16 cellular contexts compared by ENCODE assay signal in the genomic region with DNA sequence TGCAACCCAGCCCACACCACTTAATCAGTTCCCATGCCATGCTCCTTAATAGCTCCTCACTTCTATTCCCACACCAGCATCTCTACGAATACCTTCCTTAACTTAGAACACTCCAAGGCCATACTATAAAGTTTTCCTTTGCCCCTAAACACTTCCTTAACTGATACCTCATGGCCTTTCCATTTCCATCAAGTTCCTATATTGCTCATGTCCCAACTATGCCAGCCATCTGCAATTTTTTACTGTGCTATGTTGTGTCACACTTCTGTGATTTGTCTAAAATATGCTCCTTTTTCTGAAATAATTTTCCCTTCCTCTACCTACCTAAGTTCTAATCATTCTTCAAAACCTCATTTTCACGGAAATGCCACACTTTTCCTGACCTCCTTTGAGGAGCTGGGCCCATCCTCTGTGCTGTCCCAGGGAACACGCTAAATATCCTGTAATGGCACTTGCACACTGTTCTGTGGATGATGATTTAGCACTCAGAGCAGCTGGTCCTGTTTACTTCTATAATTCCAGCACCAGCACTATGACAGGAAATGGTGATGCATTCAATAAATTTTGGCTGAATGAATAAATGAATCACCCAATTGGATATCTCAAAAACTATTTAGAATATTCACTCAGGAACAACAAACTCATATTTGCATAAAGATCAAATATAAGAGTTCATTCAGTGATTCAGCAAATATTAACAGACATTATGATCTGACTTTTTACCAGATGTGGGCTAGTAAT.
A peak's percentile ranks its signal among the peaks of the same experiment; 100 is the strongest.
DNase-seq lines count a peak whose midpoint lies in the region; ATAC-seq, FAIRE-seq and TF ChIP-seq lines count a peak whose summit lies in the region.
"Had no signal": no experiment of that assay in that cellular context is flagged by ENCODE, and none has a peak within 500 bp of the region (broad histone marks: within the 10 kb centered on the region; RNA-seq: fewer than 3 reads in every experiment).

No MANE protein-coding gene starts in this region.

- no TSS peak for BruUV-seq in PC-3 (replicated peaks; lab: Mats Ljungman, UMichigan)
- BruUV-seq in endothelial cell of umbilical vein (replicated peaks; lab: Mats Ljungman, UMichigan): no TSS peak

- peak; percentile 76 for FAIRE-seq in endothelial cell of umbilical vein (lab: Jason Lieb, UNC)
- FAIRE-seq: keratinocyte had no signal

- H3K9me1 ChIP-seq in endothelial cell of umbilical vein (replicated peaks; ENCODE audit: control insufficient read depth, extremely low read depth, insufficient read depth, low read length): no peaks in the 10 kb centered on the region

- dilution Hi-C loops in endothelial cell of umbilical vein (cut with MboI; ENCODE audit: extremely low pct_ligation_motif_present, low sequenced_read_pairs): no loop called here

- peak; percentile 91 for ATAC-seq in PC-3
- no peak for ATAC-seq in GM18502 (IDR thresholded peaks at IDR 0.05; ENCODE audit: poor library complexity, unreplicated experiment)
- ATAC-seq: gastrocnemius medialis, WTC11 had no signal

- H3K4me3 ChIP-seq in PC-3 (ENCODE audit: low read length) (no peak overlapping the region), endothelial cell of umbilical vein (replicated peaks in 1 of 3; ENCODE audit: insufficient read depth in 1 of 3, low read depth in 1 of 3, low read length in 3 of 3) (peak overlapping the region in 1 of 3 experiments; percentile 28), osteoblast (ENCODE audit: insufficient read depth, low read length) (no peak overlapping the region)
- H3K4me3 ChIP-seq: gastrocnemius medialis, upper lobe of left lung had no signal

- no peaks in the 10 kb centered on the region for H3K9me2 ChIP-seq in PC-3 (replicated peaks; ENCODE audit: low read length)

- H3K36me3 ChIP-seq in PC-3 (ENCODE audit: low read depth, low read length): no peaks in the 10 kb centered on the region
- no peaks in the 10 kb centered on the region for H3K36me3 ChIP-seq in endothelial cell of umbilical vein (ENCODE audit: control insufficient read depth in 2 of 2, extremely low read depth in 1 of 2, insufficient read depth in 2 of 2, low read length in 2 of 2)
- H3K36me3 ChIP-seq in osteoblast (ENCODE audit: insufficient read depth, low read length): peaks cover 17% of the 10 kb centered on the region
- H3K36me3 ChIP-seq: gastrocnemius medialis, upper lobe of left lung had no signal

- intact Hi-C loops in PC-3 (cut with micrococcal nuclease) (no loop called here), endothelial cell of umbilical vein (cut with micrococcal nuclease) (loop anchor here (1.0 to 5.0 kb wide), 5 partner anchors 406 to 1094 kb away; a partner anchor contains a TSS)

- H3K4me1 ChIP-seq in PC-3 (ENCODE audit: insufficient read depth, low read length) (peaks cover 13% of the 10 kb centered on the region; the same call in 1 of the 2 replicates), endothelial cell of umbilical vein (ENCODE audit: control insufficient read depth, extremely low read depth, insufficient read depth, low read length) (peaks cover 58% of the 10 kb centered on the region), osteoblast (ENCODE audit: insufficient read depth, low read length) (peaks cover 39% of the 10 kb centered on the region)
- H3K4me1 ChIP-seq: gastrocnemius medialis, upper lobe of left lung had no signal

- peak overlapping the region; percentile 15; the same call in 1 of the 2 replicates for H3K4me2 ChIP-seq in PC-3 (ENCODE audit: low read length)
- peak overlapping the region; percentile 79 for H3K4me2 ChIP-seq in endothelial cell of umbilical vein (ENCODE audit: insufficient read depth, low read length)
- peak overlapping the region; percentile 51 for H3K4me2 ChIP-seq in osteoblast (ENCODE audit: insufficient read depth, low read length)

- H3K9ac ChIP-seq in PC-3 (ENCODE audit: low read length): no peak overlapping the region
- peak overlapping the region; percentile 66 for H3K9ac ChIP-seq in endothelial cell of umbilical vein (replicated peaks; ENCODE audit: extremely low read depth, insufficient read depth, low read length)

- no peaks in the 10 kb centered on the region for H4K20me1 ChIP-seq in PC-3 (ENCODE audit: low read length)
- no peaks in the 10 kb centered on the region for H4K20me1 ChIP-seq in endothelial cell of umbilical vein (replicated peaks; ENCODE audit: control insufficient read depth, extremely low read depth, insufficient read depth, low read length)
- H4K20me1 ChIP-seq in osteoblast (ENCODE audit: insufficient read depth, low read length): no peaks in the 10 kb centered on the region

- H3K79me2 ChIP-seq in PC-3 (ENCODE audit: low read length) (no peaks in the 10 kb centered on the region), endothelial cell of umbilical vein (ENCODE audit: control insufficient read depth, insufficient read depth, low read length) (no peaks in the 10 kb centered on the region), osteoblast (ENCODE audit: insufficient read depth, low read length) (no peaks in the 10 kb centered on the region)

- no peaks in the 10 kb centered on the region for H3K27me3 ChIP-seq in PC-3 (ENCODE audit: low read length)
- no peaks in the 10 kb centered on the region for H3K27me3 ChIP-seq in endothelial cell of umbilical vein (ENCODE audit: control insufficient read depth in 2 of 2, insufficient read depth in 2 of 2, low read length in 2 of 2)
- no peaks in the 10 kb centered on the region for H3K27me3 ChIP-seq in osteoblast (ENCODE audit: insufficient read depth, low read length)
- H3K27me3 ChIP-seq: gastrocnemius medialis, upper lobe of left lung had no signal

- H2AFZ ChIP-seq in PC-3 (ENCODE audit: low read length) (peak overlapping the region; percentile 35; the same call in 1 of the 2 replicates), endothelial cell of umbilical vein (ENCODE audit: low read depth, low read length) (peak overlapping the region; percentile 63), osteoblast (ENCODE audit: low read length) (no peak overlapping the region)

- no peaks in the 10 kb centered on the region for H3F3A ChIP-seq in PC-3 (ENCODE audit: low read length, unreplicated experiment)

- CTCF ChIA-PET in PC-3 (lab: Charles Lee) (no interaction called here), endothelial cell of umbilical vein (lab: Charles Lee) (interaction anchor here (0.7 to 2.1 kb wide), 5 partner anchors 9 to 535 kb away, joined by 3 to 9 read pairs (median 3); no protein-coding TSS in a partner anchor)

- peak; percentile 12 for TF ChIP-seq POLR2A in endothelial cell of umbilical vein (IDR thresholded peaks at IDR 0.05; ENCODE audit: low read depth, low read length)

- H3K9me3 ChIP-seq in PC-3 (ENCODE audit: low read length) (no peaks in the 10 kb centered on the region), endothelial cell of umbilical vein (replicated peaks; ENCODE audit: control insufficient read depth, insufficient read depth, low read length) (no peaks in the 10 kb centered on the region), osteoblast (ENCODE audit: low read depth, low read length) (no peaks in the 10 kb centered on the region)
- H3K9me3 ChIP-seq: gastrocnemius medialis, upper lobe of left lung had no signal

- POLR2A ChIA-PET in PC-3 (lab: Charles Lee; ENCODE audit: unreplicated experiment): no interaction called here
- POLR2A ChIA-PET in endothelial cell of umbilical vein (lab: Charles Lee): no interaction called here

- H3K27ac ChIP-seq in PC-3 (ENCODE audit: low read length): peak overlapping the region; percentile 27; the same call in 1 of the 2 replicates
- peak overlapping the region; percentile 90 for H3K27ac ChIP-seq in endothelial cell of umbilical vein (ENCODE audit: insufficient read depth, low read depth, low read length)
- peak overlapping the region; percentile 77 for H3K27ac ChIP-seq in osteoblast (ENCODE audit: low read depth, low read length)
- H3K27ac ChIP-seq: gastrocnemius medialis, upper lobe of left lung had no signal

- TF ChIP-seq CTCF in PC-3 (conservative IDR thresholded peaks at IDR 0.05; ENCODE audit: low read depth, low read length) (no peak), endothelial cell of umbilical vein (IDR thresholded peaks at IDR 0.05; ENCODE audit: extremely low read depth in 1 of 2, insufficient read depth in 1 of 2, low read depth in 1 of 2, low read length in 2 of 2) (no peak), osteoblast (IDR thresholded peaks at IDR 0.05; ENCODE audit: extremely low read depth, low read depth, low read length) (no peak)

- DNase-seq in Daoy (ENCODE audit: low read depth) (peak; percentile 11), PC-3 (peak; percentile 73), endothelial cell of umbilical vein (ENCODE audit: low read depth, low spot score) (peak; percentile 90), osteoblast (ENCODE audit: insufficient read length, low spot score, missing footprints) (no peak), NCI-H748 (lab: John Stamatoyannopoulos, UW; ENCODE audit: unreplicated experiment) (no peak), DMS 273 treated with DMSO at 0.1 percent for 48 hours (lab: John Stamatoyannopoulos, UW) (no peak), putamen (ENCODE audit: low spot score) (no peak)
- DNase-seq: activated naive CD8-positive, alpha-beta T cell treated with anti-CD3 and anti-CD28 coated beads, Interleukin-2, amount 10 ng/mL, durations not matched to agents 7 days and 5 days; cortex of kidney; gastrocnemius medialis; NCI-H187 treated with DMSO at 0.1 percent for 48 hours; stimulated activated CD4-positive, alpha-beta T cell treated with anti-CD3 and anti-CD28 coated beads, Interleukin-4, amount 100 ng/mL, for 1 hour; upper lobe of left lung had no signal

TF ChIP-seq in endothelial cell of umbilical vein, 7 proteins besides CTCF, POLR2A, EP300 and RAD21:
- peak; percentile 33 for TF ChIP-seq GATA2 (IDR thresholded peaks at IDR 0.05; ENCODE audit: insufficient read depth, insufficient read length, low read depth, low read length)
- peak; percentile 79 for TF ChIP-seq JUN (IDR thresholded peaks at IDR 0.05; ENCODE audit: borderline replicate concordance, insufficient read depth, insufficient read length, low read depth)
- TF ChIP-seq, protein P1, sequence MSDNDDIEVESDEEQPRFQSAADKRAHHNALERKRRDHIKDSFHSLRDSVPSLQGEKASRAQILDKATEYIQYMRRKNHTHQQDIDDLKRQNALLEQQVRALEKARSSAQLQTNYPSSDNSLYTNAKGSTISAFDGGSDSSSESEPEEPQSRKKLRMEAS (IDR thresholded peaks at IDR 0.05; ENCODE audit: insufficient read depth, insufficient read length): no peak
- no peak for TF ChIP-seq EZH2 (IDR thresholded peaks at IDR 0.05; ENCODE audit: borderline replicate concordance, low read depth, low read length, severe bottlenecking)
- peak; percentile 29 for TF ChIP-seq POLR2AphosphoS5 (IDR thresholded peaks at IDR 0.05; ENCODE audit: insufficient read depth, low read depth, low read length)
- TF ChIP-seq FOS (IDR thresholded peaks at IDR 0.05; ENCODE audit: borderline replicate concordance, insufficient read depth, low read length): peak; percentile 85

Comparison
In these comparisons a context has a peak if more than half of its experiments do, and no peak if none do; other contexts are left out.
1. DNase-seq: peak in Daoy (single experiment), PC-3 (single experiment) and endothelial cell of umbilical vein (single experiment); none in osteoblast (single experiment), NCI-H748 (single experiment), DMS 273 treated with DMSO at 0.1 percent for 48 hours (single experiment) and putamen (single experiment).
2. H3K27ac ChIP-seq: peak in every context shown above with its lines; median percentile 90 in endothelial cell of umbilical vein; 77 in osteoblast; 27 in PC-3.
3. H3K4me2 ChIP-seq: peak in every context shown above with its lines; median percentile 79 in endothelial cell of umbilical vein; 51 in osteoblast; 15 in PC-3.